In genomic region chr9:83458530-83458929, GRCh38 we compare ENCODE assay signal across 3 cellular contexts.
A peak's percentile ranks its signal among the peaks of the same experiment; 100 is the strongest.
TF ChIP-seq lines count a peak whose summit lies in the region.

No MANE protein-coding gene starts in this region.

TF ChIP-seq in HepG2, 621 proteins besides CTCF, POLR2A, EP300 and RAD21 (continued from another document):
- TF ChIP-seq ZSCAN22 (CRISPR knock-in tag; IDR thresholded peaks at IDR 0.05) (no peak), ETS1 (CRISPR knock-in tag; IDR thresholded peaks at IDR 0.05) (no peak), MAFF (IDR thresholded peaks at IDR 0.05; ENCODE audit: low read depth, low read length) (peak; percentile 41; the same call in 1 of the 2 replicates)

TF ChIP-seq in A549, 52 proteins besides CTCF, POLR2A, EP300 and RAD21 (continued from another document):
- peak; percentile 56 for TF ChIP-seq MAFK (IDR thresholded peaks at IDR 0.05; ENCODE audit: partially characterized antibody)

TF ChIP-seq in GM12878, 131 proteins besides CTCF, POLR2A, EP300 and RAD21 (continued from another document):
- TF ChIP-seq ATF3 (IDR thresholded peaks at IDR 0.05; ENCODE audit: borderline replicate concordance, extremely low read depth, low read depth, low read length) (no peak), CBFB (IDR thresholded peaks at IDR 0.05; ENCODE audit: low read depth) (no peak), ELK1 (IDR thresholded peaks at IDR 0.05; ENCODE audit: low read depth, low read length) (no peak), WRNIP1 (IDR thresholded peaks at IDR 0.05; ENCODE audit: borderline replicate concordance, low read depth, low read length) (no peak), RCOR1 (conservative IDR thresholded peaks at IDR 0.05; ENCODE audit: low read depth, low read length) (no peak), ZNF592 (IDR thresholded peaks at IDR 0.05) (no peak), PBX3 (IDR thresholded peaks at IDR 0.05; ENCODE audit: insufficient replicate concordance, low read depth, low read length) (no peak), POU2F2 (IDR thresholded peaks at IDR 0.05; ENCODE audit: borderline replicate concordance, low read depth, low read length) (no peak), FOS (IDR thresholded peaks at IDR 0.05; ENCODE audit: borderline replicate concordance, extremely low read depth, insufficient read length) (no peak), E2F8 (IDR thresholded peaks at IDR 0.05; ENCODE audit: low read depth, partially characterized antibody) (no peak), IKZF2 (IDR thresholded peaks at IDR 0.05) (no peak)
